In the genomic region with DNA sequence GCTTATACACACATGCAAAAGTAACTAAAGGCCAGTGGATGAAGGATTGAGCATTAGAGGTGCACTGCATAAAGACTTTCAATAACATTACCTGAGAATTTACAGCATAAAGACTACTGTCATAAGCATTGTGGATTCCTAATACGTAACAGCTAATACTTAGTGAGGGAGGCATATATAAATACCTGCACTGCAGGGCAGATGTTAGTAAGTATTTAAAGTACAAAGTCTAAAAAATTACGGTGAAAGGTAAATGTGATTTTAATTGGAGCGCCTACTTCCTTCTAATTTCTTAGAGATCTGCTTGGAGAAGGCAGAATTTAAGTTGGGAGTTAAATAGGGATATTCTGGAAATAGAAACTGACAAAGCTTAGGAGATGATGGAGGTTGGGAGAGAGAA, we compare ENCODE assay signal across 17 cellular contexts. TPM values are rescaled to one million over a fixed set of nuclear protein-coding genes. Genes with fewer than 3 reads are reported as not detected.
DNase-seq lines count a peak whose midpoint lies in the region; ATAC-seq and TF ChIP-seq lines count a peak whose summit lies in the region.
"Had no signal": no experiment of that assay in that cellular context is flagged by ENCODE, and none has a peak within 500 bp of the region (broad histone marks: within the 10 kb centered on the region; RNA-seq: fewer than 3 reads in every experiment).

No MANE protein-coding gene starts in this region.

- no peak for DNase-seq in left ventricle myocardium inferior
- no peak for DNase-seq in Right ventricle myocardium inferior (ENCODE audit: missing footprints)
- no peak for DNase-seq in Panc1 (ENCODE audit: low read depth, low spot score)
- DNase-seq in left lobe of liver (ENCODE audit: low spot score) = no peak
- DNase-seq in stimulated activated effector memory CD8-positive, alpha-beta T cell treated with anti-CD3 and anti-CD28 coated beads, Interleukin-12 subunit alpha, Interleukin-12 subunit beta, amount 100 ng/mL, for 72 hours (ENCODE audit: low spot score in 2 of 2) = no peak
- no peak for DNase-seq in ureter (ENCODE audit: low spot score)
- no peak for DNase-seq in NOMO-1 (lab: John Stamatoyannopoulos, UW; ENCODE audit: unreplicated experiment in 2 of 2)
- DNase-seq: Caco-2, EL, NCI-H1048, NCI-H1436 treated with DMSO at 0.1 percent for 48 hours, NCI-H2081 treated with DMSO at 0.1 percent for 48 hours, NCI-H510A treated with DMSO at 0.1 percent for 48 hours, NCI-H82, SHP77 treated with DMSO at 0.1 percent for 48 hours had no signal

- intact Hi-C loops in left ventricle myocardium inferior (cut with micrococcal nuclease) = no loop called here
- intact Hi-C loops in Right ventricle myocardium inferior (cut with DNase I) = loop anchor here (5.0 kb wide), 2 partner anchors 35 to 55 kb away; partner anchors contain the start of gene SPPL2A
- intact Hi-C loops in Panc1 (cut with micrococcal nuclease; ENCODE audit: unreplicated experiment) = no loop called here

- H3K27ac ChIP-seq in left ventricle myocardium inferior (replicated peaks) (peak overlapping the region; percentile 86), Panc1 (ENCODE audit: low read length) (no peak overlapping the region)
- H3K27ac ChIP-seq: C4-2B had no signal

- TF ChIP-seq CTCF in left ventricle myocardium inferior (IDR thresholded peaks at IDR 0.05; ENCODE audit: borderline replicate concordance) (no peak), Panc1 (IDR thresholded peaks at IDR 0.05) (no peak)

- peaks cover 91% of the 10 kb centered on the region for H3K36me3 Mint-ChIP-seq in stimulated activated effector memory CD8-positive, alpha-beta T cell treated with anti-CD3 and anti-CD28 coated beads, Interleukin-12 subunit alpha, Interleukin-12 subunit beta, amount 100 ng/mL, for 72 hours

- POLR2A ChIA-PET in Panc1 (lab: Charles Lee) = interaction anchor here (0.7 kb wide), 1 partner anchor 9 kb away, joined by 19 read pairs; no protein-coding TSS in a partner anchor

- peaks cover 16% of the 10 kb centered on the region for H3K36me3 ChIP-seq in left ventricle myocardium inferior
- H3K36me3 ChIP-seq in Panc1 (ENCODE audit: control insufficient read depth, insufficient read depth, low read length) = no peaks in the 10 kb centered on the region

- TSS peak; percentile 24 for BruUV-seq in Panc1 (replicated peaks; lab: Mats Ljungman, UMichigan)

- no peaks in the 10 kb centered on the region for H3K4me1 Mint-ChIP-seq in stimulated activated effector memory CD8-positive, alpha-beta T cell treated with anti-CD3 and anti-CD28 coated beads, Interleukin-12 subunit alpha, Interleukin-12 subunit beta, amount 100 ng/mL, for 72 hours

- H3K4me1 ChIP-seq in left ventricle myocardium inferior = peaks cover 53% of the 10 kb centered on the region
- no peaks in the 10 kb centered on the region for H3K4me1 ChIP-seq in Panc1 (ENCODE audit: control insufficient read depth, insufficient read depth, low read length)
- H3K4me1 ChIP-seq: Caco-2 had no signal

- no peaks in the 10 kb centered on the region for H3K9me3 ChIP-seq in left ventricle myocardium inferior (replicated peaks)
- H3K9me3 ChIP-seq in Panc1 (ENCODE audit: control insufficient read depth, insufficient read depth, low read depth, low read length) = no peaks in the 10 kb centered on the region
- H3K9me3 ChIP-seq: Caco-2 had no signal

- in situ Hi-C loops in Panc1 (cut with HindIII; ENCODE audit: low pct_unique_long_range_greater_than_20kb, low sequenced_read_pairs) = no loop called here

- no peaks in the 10 kb centered on the region for H3K27me3 ChIP-seq in left ventricle myocardium inferior (ENCODE audit: low read depth)
- H3K27me3 ChIP-seq in Panc1 (ENCODE audit: control insufficient read depth, insufficient read depth, low read length) = no peaks in the 10 kb centered on the region

- no peak for ATAC-seq in Right ventricle myocardium inferior
- ATAC-seq in Panc1 = no peak
- ATAC-seq in left lobe of liver = peak; percentile 14
- ATAC-seq in stimulated activated effector memory CD8-positive, alpha-beta T cell treated with anti-CD3 and anti-CD28 coated beads, Interleukin-12 subunit alpha, Interleukin-12 subunit beta, amount 100 ng/mL, for 72 hours = no peak
- ATAC-seq in GM21367 (IDR thresholded peaks at IDR 0.05; ENCODE audit: unreplicated experiment) = no peak

- CTCF ChIA-PET in Panc1 (lab: Charles Lee) = no interaction called here

- no peaks in the 10 kb centered on the region for H3K9me3 Mint-ChIP-seq in stimulated activated effector memory CD8-positive, alpha-beta T cell treated with anti-CD3 and anti-CD28 coated beads, Interleukin-12 subunit alpha, Interleukin-12 subunit beta, amount 100 ng/mL, for 72 hours

- H3K4me3 ChIP-seq in left ventricle myocardium inferior (no peak overlapping the region), Panc1 (ENCODE audit: low read depth in 2 of 2, low read length in 2 of 2) (no peak overlapping the region)

- H3K4me3 Mint-ChIP-seq in stimulated activated effector memory CD8-positive, alpha-beta T cell treated with anti-CD3 and anti-CD28 coated beads, Interleukin-12 subunit alpha, Interleukin-12 subunit beta, amount 100 ng/mL, for 72 hours = no peak overlapping the region

- H3K27ac Mint-ChIP-seq in stimulated activated effector memory CD8-positive, alpha-beta T cell treated with anti-CD3 and anti-CD28 coated beads, Interleukin-12 subunit alpha, Interleukin-12 subunit beta, amount 100 ng/mL, for 72 hours = peak overlapping the region; percentile 68

RNA-seq across cellular contexts. Expression of gene TRPM7, which starts 25.4 kb away (rescaled TPM):
- total RNA-seq in left ventricle myocardium inferior (32.2 TPM), Right ventricle myocardium inferior (28.5 TPM), Panc1 (2021; ENCODE audit: unreplicated experiment) (44.9 TPM), left lobe of liver (21.6 TPM), ureter (56.2 TPM)
- polyA plus RNA-seq in Panc1 (2012; ENCODE audit: insufficient read length) = 12.1 TPM

RNA-seq across cellular contexts. Expression of gene SPPL2A, which starts 53.5 kb away (rescaled TPM):
- total RNA-seq in left ventricle myocardium inferior = 78.0 TPM
- total RNA-seq in Right ventricle myocardium inferior = 94.5 TPM
- 154 TPM for total RNA-seq in Panc1 (2021; ENCODE audit: unreplicated experiment)
- polyA plus RNA-seq in Panc1 (2012; ENCODE audit: insufficient read length) = 52.9 TPM
- total RNA-seq in left lobe of liver = 101 TPM
- 144 TPM for total RNA-seq in ureter
